29 cellular contexts compared by ENCODE assay signal in the genomic region with DNA sequence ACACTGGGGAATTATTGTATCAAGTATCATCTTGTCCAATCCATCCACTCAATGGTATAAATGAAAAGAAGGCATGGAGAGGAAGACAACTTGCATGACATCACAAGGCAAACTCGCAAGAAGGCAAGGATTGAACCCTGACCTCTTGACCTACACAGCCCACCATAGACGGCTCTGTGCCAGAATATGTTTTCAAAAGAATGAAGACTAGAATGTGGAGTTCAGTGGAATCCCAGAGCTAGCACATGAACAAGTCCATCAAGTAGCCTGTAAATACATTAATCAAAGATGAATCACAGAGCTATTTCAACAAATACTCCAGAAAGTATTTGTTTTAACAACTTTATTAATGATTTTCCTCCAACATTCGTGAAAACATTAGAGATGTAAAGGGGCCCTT.
"Had no signal": no experiment of that assay in that cellular context is flagged by ENCODE, and none has a peak within 500 bp of the region (broad histone marks: within the 10 kb centered on the region; RNA-seq: fewer than 3 reads in every experiment).

No MANE protein-coding gene starts in this region.

- ATAC-seq: activated T-cell treated with anti-CD3 and anti-CD28 coated beads, Interleukin-2, amount 50 U/mL, for 4 hours; activated T-helper 17 cell treated with anti-CD3 and anti-CD28 coated beads, Interleukin-2, amount 50 U/mL, for 72 hours; effector memory CD8-positive, alpha-beta T cell; WTC11 had no signal

- H3K4me3 ChIP-seq: cardiac muscle cell, esophagus muscularis mucosa had no signal

- H3K27ac ChIP-seq: cardiac muscle cell, esophagus muscularis mucosa had no signal

- DNase-seq: activated CD4-positive, alpha-beta memory T cell treated with anti-CD3 and anti-CD28 coated beads, Interleukin-2, amount 10 ng/mL, durations not matched to agents 7 days and 5 days; activated CD4-positive, alpha-beta T cell treated with anti-CD3 and anti-CD28 coated beads for 1 hour; activated CD4-positive, alpha-beta T cell treated with anti-CD3 and anti-CD28 coated beads for 4 hours; activated CD4-positive, alpha-beta T cell treated with anti-CD3 and anti-CD28 coated beads, Interleukin-2, amount 10 ng/mL, durations not matched to agents 7 days and 5 days; activated CD4-positive, alpha-beta T cell treated with anti-CD3 and anti-CD28 coated beads, Interleukin-2, amount 50 U/mL, for 4 hours; activated CD8-positive, alpha-beta memory T cell treated with anti-CD3 and anti-CD28 coated beads for 24 hours; activated effector memory CD4-positive, alpha-beta T cell treated with Interleukin-2 at 50 U/mL for 16 hours; activated gamma-delta T cell treated with Interleukin-2 at 50 U/mL for 16 hours; activated naive CD4-positive, alpha-beta T cell treated with anti-CD3 and anti-CD28 coated beads, Interleukin-2, amount 50 U/mL, for 16 hours; activated naive CD4-positive, alpha-beta T cell treated with Interleukin-2 at 50 U/mL for 16 hours; activated T-cell treated with anti-CD3 and anti-CD28 coated beads, Interleukin-2, amount 50 U/mL, for 4 hours; amygdala; aorta; central memory CD4-positive, alpha-beta T cell; cortex of kidney; dermis blood vessel endothelial cell; effector CD4-positive, alpha-beta T cell; effector memory CD8-positive, alpha-beta T cell; erythroblast; foreskin fibroblast; head of caudate nucleus; hippocampal formation; T-helper 2 cell had no signal

- FAIRE-seq: colon, frontal cortex had no signal

- H3K27me3 ChIP-seq: cardiac muscle cell, esophagus muscularis mucosa had no signal

- H3K36me3 ChIP-seq: cardiac muscle cell, esophagus muscularis mucosa had no signal

- H3K9me3 ChIP-seq: esophagus muscularis mucosa had no signal
